8 cellular contexts compared by ENCODE assay signal in genomic region chr11:108466405-108466804, GRCh38. TPM values are rescaled to one million over a fixed set of nuclear protein-coding genes. Genes with fewer than 3 reads are reported as not detected.
DNase-seq lines count a peak whose midpoint lies in the region; ATAC-seq and TF ChIP-seq lines count a peak whose summit lies in the region.

No MANE protein-coding gene starts in this region.

- H3K27ac ChIP-seq in Peyer's patch (peak overlapping the region; percentile 86 to 98 (median 98)), parathyroid adenoma (peak overlapping the region; percentile 98)

- no peaks in the 10 kb centered on the region for H3K36me3 ChIP-seq in Caco-2 (ENCODE audit: control insufficient read depth, insufficient read depth, low read length)
- H3K36me3 ChIP-seq in Peyer's patch: no peaks in the 10 kb centered on the region
- H3K36me3 ChIP-seq in parathyroid adenoma (ENCODE audit: control insufficient read depth, insufficient read depth, low read length): no peaks in the 10 kb centered on the region

- H3K27me3 ChIP-seq in Caco-2 (replicated peaks; ENCODE audit: control insufficient read depth, insufficient read depth, low read length) (no peaks in the 10 kb centered on the region), Peyer's patch (no peaks in the 10 kb centered on the region), parathyroid adenoma (ENCODE audit: control insufficient read depth, insufficient read depth, low read length) (no peaks in the 10 kb centered on the region)

- TF ChIP-seq POLR2A in Peyer's patch (IDR thresholded peaks at IDR 0.05): no peak

- no peaks in the 10 kb centered on the region for H3K79me2 ChIP-seq in parathyroid adenoma

- H3K4me1 ChIP-seq in Caco-2 (peaks cover 9% of the 10 kb centered on the region), Peyer's patch (peaks cover 0 to 6% (median 0%) of the 10 kb centered on the region in 4 donors), parathyroid adenoma (no peaks in the 10 kb centered on the region)

- H2AFZ ChIP-seq in parathyroid adenoma: peak overlapping the region; percentile 91

- no peak for TF ChIP-seq CTCF in Caco-2 (IDR thresholded peaks at IDR 0.05; ENCODE audit: insufficient read depth in 1 of 2, low read depth in 1 of 2, low read length in 1 of 2, severe bottlenecking in 1 of 2, unreplicated experiment in 1 of 2)
- TF ChIP-seq CTCF in Peyer's patch (IDR thresholded peaks at IDR 0.05): no peak
- no peak for TF ChIP-seq CTCF in epithelial cell of proximal tubule (conservative IDR thresholded peaks at IDR 0.05; ENCODE audit: low read depth, low read length)
- no peak for TF ChIP-seq CTCF in parathyroid adenoma (IDR thresholded peaks at IDR 0.05)

- CTCF ChIA-PET in Caco-2 (lab: Charles Lee): interaction anchor here (1.0 kb wide), 1 partner anchor 244 kb away, joined by 6 read pairs; the partner anchor contains the start of genes ATM and NPAT

- H3K9ac ChIP-seq in parathyroid adenoma: no peak overlapping the region

- no TSS peak for BruUV-seq in Caco-2 (replicated peaks; lab: Mats Ljungman, UMichigan)

- H3K27ac Mint-ChIP-seq in Caco-2 (ENCODE audit: unreplicated experiment): peak overlapping the region; percentile 100

- no peaks in the 10 kb centered on the region for H3K9me3 Mint-ChIP-seq in Caco-2 (ENCODE audit: unreplicated experiment)

- H3K4me1 Mint-ChIP-seq in Caco-2 (ENCODE audit: low read depth, unreplicated experiment): peaks cover 17% of the 10 kb centered on the region

- peak overlapping the region; percentile 91 for H3K4me2 ChIP-seq in parathyroid adenoma (ENCODE audit: low read length)

- no peaks in the 10 kb centered on the region for H3K9me3 ChIP-seq in Caco-2
- H3K9me3 ChIP-seq in Peyer's patch: no peaks in the 10 kb centered on the region
- no peaks in the 10 kb centered on the region for H3K9me3 ChIP-seq in parathyroid adenoma (ENCODE audit: control insufficient read depth, low read length)

- no peaks in the 10 kb centered on the region for H3K27me3 Mint-ChIP-seq in Caco-2 (ENCODE audit: insufficient read depth, unreplicated experiment)

- ATAC-seq in HG03135 (IDR thresholded peaks at IDR 0.05; ENCODE audit: unreplicated experiment): no peak

- peaks cover 7% of the 10 kb centered on the region for H3K36me3 Mint-ChIP-seq in Caco-2 (ENCODE audit: insufficient read depth, unreplicated experiment)

- POLR2A ChIA-PET in Caco-2 (lab: Charles Lee): interaction anchor here (0.6 to 1.5 kb wide), 2 partner anchors 45 to 198 kb away, joined by 3 to 7 read pairs; partner anchors contain the start of gene DDX10

- H3K4me3 Mint-ChIP-seq in Caco-2 (ENCODE audit: unreplicated experiment): peak overlapping the region; percentile 97

- intact Hi-C loops in Caco-2 (cut with micrococcal nuclease; ENCODE audit: unreplicated experiment): loop anchor here (2.0 to 10.0 kb wide), 3 partner anchors 50 to 342 kb away; partner anchors contain the start of gene ACAT1
- intact Hi-C loops in head of caudate nucleus (cut with DNase I): loop anchor here (10.0 kb wide), 1 partner anchor 242 kb away; the partner anchor contains the start of genes ATM and NPAT

- DNase-seq in Caco-2: no peak
- DNase-seq in Peyer's patch: no peak
- no peak for DNase-seq in epithelial cell of proximal tubule (ENCODE audit: low read depth)
- no peak for DNase-seq in HCEC 1CT
- DNase-seq in mesenteric fat pad (ENCODE audit: low spot score): no peak
- DNase-seq in head of caudate nucleus: no peak

- peak overlapping the region; percentile 68 for H3K4me3 ChIP-seq in Caco-2 (ENCODE audit: low read depth, low read length)
- peak overlapping the region; percentile 54 to 65 (median 61) for H3K4me3 ChIP-seq in Peyer's patch
- H3K4me3 ChIP-seq in epithelial cell of proximal tubule (ENCODE audit: low read depth, low read length): peak overlapping the region; percentile 61
- peak overlapping the region; percentile 82 for H3K4me3 ChIP-seq in parathyroid adenoma (ENCODE audit: low read depth, low read length)

RNA-seq across cellular contexts. Expression of gene C11orf65, which starts 0.9 kb away (rescaled TPM):
- total RNA-seq in Caco-2 (2022): 0.86 and 1.0 TPM in 2 replicates
- total RNA-seq in Peyer's patch: not detected
- total RNA-seq in epithelial cell of proximal tubule: 0.29 and 0.81 TPM in 2 replicates
- 0.32 TPM for total RNA-seq in mesenteric fat pad

RNA-seq across cellular contexts. Expression of gene POGLUT3, which starts 31.8 kb away (rescaled TPM):
- total RNA-seq in Caco-2 (2022) (87.2 and 87.5 TPM in 2 replicates), Peyer's patch (1 to 10 TPM; 1.7 to 6.3 (median 5.0) TPM), epithelial cell of proximal tubule (21.1 and 24.4 TPM in 2 replicates), mesenteric fat pad (24.7 TPM)
